8 cellular contexts compared by ENCODE assay signal in genomic region chr11:3853935-3854659, GRCh38. TPM values are rescaled to one million over a fixed set of nuclear protein-coding genes. Genes with fewer than 3 reads are reported as not detected.
DNase-seq lines count a peak whose midpoint lies in the region; ATAC-seq and TF ChIP-seq lines count a peak whose summit lies in the region.

No MANE protein-coding gene starts in this region.

- H3K4me2 ChIP-seq in IMR-90 (ENCODE audit: low read depth, low read length), result no peak overlapping the region

- H3K36me3 ChIP-seq in IMR-90 (ENCODE audit: control insufficient read depth, insufficient read depth, low read length), result no peaks in the 10 kb centered on the region

- TF ChIP-seq RAD21 in IMR-90 (IDR thresholded peaks at IDR 0.05; ENCODE audit: low read length), result no peak

- peak overlapping the region; percentile 63; the same call in 2 of the 3 replicates for H2BK15ac ChIP-seq in IMR-90 (ENCODE audit: low read depth, low read length)

- no peak overlapping the region for H3K23ac ChIP-seq in IMR-90 (ENCODE audit: low read depth, low read length)

- H3K4me3 Mint-ChIP-seq in CD14-positive monocyte, result peak overlapping the region; percentile 89 to 94
- peak overlapping the region; percentile 85 for H3K4me3 Mint-ChIP-seq in endothelial cell (ENCODE audit: unreplicated experiment)

- no peak overlapping the region for H3K56ac ChIP-seq in IMR-90 (ENCODE audit: extremely low read depth, insufficient read depth, low read length)

- ATAC-seq in GM21390 (IDR thresholded peaks at IDR 0.05; ENCODE audit: unreplicated experiment) (peak; percentile 44), IMR-90 (ENCODE audit: low read depth) (no peak)

- H3K4ac ChIP-seq in IMR-90 (ENCODE audit: low read depth, low read length), result peak overlapping the region; percentile 52

- H3K9me3 ChIP-seq in IMR-90 (ENCODE audit: control insufficient read depth, insufficient read depth, low read length), result no peaks in the 10 kb centered on the region

- peak overlapping the region; percentile 74 for H4K91ac ChIP-seq in IMR-90 (ENCODE audit: insufficient read depth, low read depth, low read length)

- in situ Hi-C loops in IMR-90 (cut with MboI; ENCODE audit: low sequenced_read_pairs) (no loop called here), ACHN (cut with HindIII; ENCODE audit: low pct_ligation_motif_present, low pct_unique_long_range_greater_than_20kb, low sequenced_read_pairs) (loop anchor here (10.0 to 25.0 kb wide), 2 partner anchors 108 to 201 kb away; no protein-coding TSS in a partner anchor)

- H2BK5ac ChIP-seq in IMR-90 (ENCODE audit: low read depth, low read length, poor library complexity, severe bottlenecking), result no peak overlapping the region

- H2BK20ac ChIP-seq in IMR-90 (ENCODE audit: low read depth, low read length), result 0 out of 2 replicates have a peak overlapping the region, but pooled peaks have one; percentile 29

- TF ChIP-seq POLR2A in IMR-90 (IDR thresholded peaks at IDR 0.05; ENCODE audit: low read depth, low read length), result no peak

- peak overlapping the region; percentile 44; the same call in 1 of the 2 replicates for H4K5ac ChIP-seq in IMR-90 (ENCODE audit: low read depth, low read length)

- H3K4me1 ChIP-seq in IMR-90 (ENCODE audit: control insufficient read depth, insufficient read depth, low read length), result peaks cover 12% of the 10 kb centered on the region

- H3K4me1 Mint-ChIP-seq in CD14-positive monocyte, result peaks cover 46% of the 10 kb centered on the region
- peaks cover 30% of the 10 kb centered on the region for H3K4me1 Mint-ChIP-seq in endothelial cell (ENCODE audit: unreplicated experiment)

- peak overlapping the region; percentile 9; the same call in 1 of the 2 replicates for H3K18ac ChIP-seq in IMR-90 (ENCODE audit: low read depth, low read length)

- H3K14ac ChIP-seq in IMR-90 (replicated peaks; ENCODE audit: low read depth, low read length), result peak overlapping the region; percentile 46

- POLR2A ChIA-PET in IMR-90 (lab: Charles Lee; ENCODE audit: unreplicated experiment), result no interaction called here

- peaks cover 20% of the 10 kb centered on the region for H3K9me1 ChIP-seq in IMR-90 (ENCODE audit: insufficient read depth, low read length)

- intact Hi-C loops in CD14-positive monocyte (cut with micrococcal nuclease), result loop anchor here in 1 of 2 donors (2.0 kb wide), 1 partner anchor 15 kb away; no protein-coding TSS in a partner anchor
- intact Hi-C loops in IMR-90 (cut with micrococcal nuclease), result loop anchor here (2.0 to 10.0 kb wide), 2 partner anchors 131 to 399 kb away; no protein-coding TSS in a partner anchor

- 81% methylated on average over 6 of the region's 11 CpGs; no CpG with 5 or more reads in 1 of the 2 experiments for WGBS in IMR-90 (ENCODE audit: extremely low coverage in 2 of 2, insufficient read length in 1 of 2), 2 experiments

- no peak for TF ChIP-seq CTCF in CD14-positive monocyte (IDR thresholded peaks at IDR 0.05)
- no peak for TF ChIP-seq CTCF in IMR-90 (conservative IDR thresholded peaks at IDR 0.05; ENCODE audit: low read depth, low read length)
- no peak for TF ChIP-seq CTCF in endothelial cell (IDR thresholded peaks at IDR 0.05; ENCODE audit: unreplicated experiment)

- H3K27ac Mint-ChIP-seq in CD14-positive monocyte, result peak overlapping the region; percentile 95 to 99 (median 98)
- peak overlapping the region; percentile 71 for H3K27ac Mint-ChIP-seq in endothelial cell (ENCODE audit: unreplicated experiment)

- peaks cover 5 to 6% of the 10 kb centered on the region in 2 donors for H3K36me3 Mint-ChIP-seq in CD14-positive monocyte
- no peaks in the 10 kb centered on the region for H3K36me3 Mint-ChIP-seq in endothelial cell (ENCODE audit: low read depth, unreplicated experiment)

- peak; percentile 75 for DNase-seq in CD14-positive monocyte (ENCODE audit: low spot score)
- DNase-seq in IMR-90, result no peak
- DNase-seq in activated CD4-positive, alpha-beta T cell treated with anti-CD3 and anti-CD28 coated beads for 4 hours, result peak; percentile 63 to 65
- no peak for DNase-seq in endothelial cell (ENCODE audit: low spot score)
- DNase-seq in pons (ENCODE audit: low spot score), result peak; percentile 57
- DNase-seq in NCI-H1105 treated with DMSO at 0.1 percent for 48 hours (lab: John Stamatoyannopoulos, UW), result no peak
- no peak for DNase-seq in ACHN

- no peaks in the 10 kb centered on the region for H3K9me3 Mint-ChIP-seq in CD14-positive monocyte
- H3K9me3 Mint-ChIP-seq in endothelial cell (ENCODE audit: unreplicated experiment), result peaks cover 4% of the 10 kb centered on the region

- peak overlapping the region; percentile 94 for H2AFZ ChIP-seq in IMR-90 (replicated peaks; ENCODE audit: low read length, poor library complexity)

- H2AK5ac ChIP-seq in IMR-90 (ENCODE audit: low read depth, low read length), result peak overlapping the region; percentile 68; the same call in 1 of the 2 replicates

- H3K79me1 ChIP-seq in IMR-90 (ENCODE audit: low read depth in 1 of 2, low read length in 2 of 2), result peaks cover 17 to 37% of the 10 kb centered on the region in 2 experiments; a peak in 3 of 4 replicates

- 0 out of 2 replicates have a peak overlapping the region, but pooled peaks have one; percentile 9 for H3K9ac ChIP-seq in IMR-90 (ENCODE audit: low read depth, low read length)

- H4K8ac ChIP-seq in IMR-90 (ENCODE audit: low read depth in 2 of 2, low read length in 2 of 2), result peak overlapping the region; percentile 70 to 86

- peak overlapping the region; percentile 25 for H3K27ac ChIP-seq in IMR-90 (ENCODE audit: insufficient read depth, low read length)

- H2AK9ac ChIP-seq in IMR-90 (replicated peaks; ENCODE audit: low read depth, low read length, poor library complexity), result peak overlapping the region; percentile 68

- H3K27me3 ChIP-seq in IMR-90 (ENCODE audit: control insufficient read depth, insufficient read depth, low read length), result no peaks in the 10 kb centered on the region

- H3K27me3 Mint-ChIP-seq in CD14-positive monocyte (ENCODE audit: low read depth in 3 of 3) (peaks cover 0 to 2% (median 0%) of the 10 kb centered on the region in 3 donors), endothelial cell (ENCODE audit: unreplicated experiment) (peaks cover 9% of the 10 kb centered on the region)

- dilution Hi-C loops in IMR-90 (cut with HindIII; ENCODE audit: low sequenced_read_pairs, unreplicated experiment), result no loop called here

- CTCF ChIA-PET in IMR-90 (lab: Yijun Ruan, JAX), result interaction anchor here (0.6 to 9.2 kb wide), 21 partner anchors 13 to 252 kb away, joined by 3 to 186 read pairs (median 5); partner anchors contain the start of gene RHOG

- H2BK120ac ChIP-seq in IMR-90 (ENCODE audit: low read depth, low read length), result peak overlapping the region; percentile 47; the same call in 1 of the 2 replicates

- no peaks in the 10 kb centered on the region for H4K20me1 ChIP-seq in IMR-90 (ENCODE audit: insufficient read depth, low read length)

- H3K4me3 ChIP-seq in IMR-90 (ENCODE audit: insufficient read depth, low read depth, low read length), result no peak overlapping the region

- no TSS peak for BruUV-seq in IMR-90 (replicated peaks; lab: Mats Ljungman, UMichigan)

TF ChIP-seq in IMR-90, 13 proteins besides CTCF, POLR2A, EP300 and RAD21:
- TF ChIP-seq MXI1 (IDR thresholded peaks at IDR 0.05; ENCODE audit: borderline replicate concordance, low read depth, low read length), result no peak
- TF ChIP-seq FOS (IDR thresholded peaks at IDR 0.05; ENCODE audit: low read depth, low read length), result no peak
- no peak for TF ChIP-seq CEBPB (IDR thresholded peaks at IDR 0.05; ENCODE audit: low read depth, low read length)

RNA-seq across cellular contexts. Expression of gene STIM1, which starts 1.4 kb away (rescaled TPM):
- polyA plus RNA-seq in CD14-positive monocyte (10 to 100 TPM; 14.0 to 21.0 TPM), IMR-90 (2012; rRNA removed) (19.2 and 23.0 TPM in 2 replicates)
- total RNA-seq in IMR-90 (2012; rRNA removed) (13.9 and 17.9 TPM in 2 replicates), endothelial cell (ENCODE audit: unreplicated experiment) (35.9 TPM)
- 24.2 and 28.5 TPM in 2 replicates for polyA plus RNA-seq in IMR-90 (2012; cell fraction: cytosol; rRNA removed)
- polyA plus RNA-seq in IMR-90 (2012; cell fraction: nucleus; rRNA removed; ENCODE audit: low replicate concordance), result 34.8 and 44.6 TPM in 2 replicates

RNA-seq across cellular contexts. Expression of gene RHOG, which starts 13.3 kb away (rescaled TPM):
- polyA plus RNA-seq in CD14-positive monocyte (100 to 1,000 TPM; 315 to 458 TPM), IMR-90 (2012; rRNA removed) (106 and 114 TPM in 2 replicates)
- total RNA-seq in IMR-90 (2012; rRNA removed) (16.3 and 20.6 TPM in 2 replicates), endothelial cell (ENCODE audit: unreplicated experiment) (76.5 TPM)
- 41.7 and 123 TPM in 2 replicates for polyA plus RNA-seq in IMR-90 (2012; cell fraction: cytosol; rRNA removed)
- polyA plus RNA-seq in IMR-90 (2012; cell fraction: nucleus; rRNA removed; ENCODE audit: low replicate concordance), result 16.5 and 40.2 TPM in 2 replicates

RNA-seq across cellular contexts. Expression of gene PGAP2, which starts 45.7 kb away (rescaled TPM):
- polyA plus RNA-seq in CD14-positive monocyte, result 1 to 10 TPM; 5.8 to 6.8 TPM
- 10.6 TPM in 2 replicates for total RNA-seq in IMR-90 (2012; rRNA removed)
- polyA plus RNA-seq in IMR-90 (2012; rRNA removed), result 31.3 and 36.7 TPM in 2 replicates
- polyA plus RNA-seq in IMR-90 (2012; cell fraction: cytosol; rRNA removed), result 22.4 and 36.8 TPM in 2 replicates
- polyA plus RNA-seq in IMR-90 (2012; cell fraction: nucleus; rRNA removed; ENCODE audit: low replicate concordance), result 74.5 and 92.9 TPM in 2 replicates
- total RNA-seq in endothelial cell (ENCODE audit: unreplicated experiment), result 22.7 TPM

RNA-seq across cellular contexts. Expression of gene NUP98, which starts 56.7 kb away (rescaled TPM):
- polyA plus RNA-seq in CD14-positive monocyte (10 to 100 TPM; 19.6 to 28.5 TPM), IMR-90 (2012; rRNA removed) (103 and 105 TPM in 2 replicates)
- total RNA-seq in IMR-90 (2012; rRNA removed) (138 and 145 TPM in 2 replicates), endothelial cell (ENCODE audit: unreplicated experiment) (59.9 TPM)
- polyA plus RNA-seq in IMR-90 (2012; cell fraction: cytosol; rRNA removed), result 69.7 and 79.4 TPM in 2 replicates
- polyA plus RNA-seq in IMR-90 (2012; cell fraction: nucleus; rRNA removed; ENCODE audit: low replicate concordance), result 137 and 211 TPM in 2 replicates

Comparison
In these comparisons a context has a peak if more than half of its experiments do, and no peak if none do; other contexts are left out.
1. DNase-seq: peak in CD14-positive monocyte (single experiment), activated CD4-positive, alpha-beta T cell treated with anti-CD3 and anti-CD28 coated beads for 4 hours (2 of 2) and pons (single experiment); none in IMR-90 (single experiment), endothelial cell (single experiment), NCI-H1105 treated with DMSO at 0.1 percent for 48 hours (single experiment) and ACHN (single experiment).